Comparison of ENCODE assay signal across 1 cellular context in genomic region chr7:135509839-135510602, GRCh38.
A peak's percentile ranks its signal among the peaks of the same experiment; 100 is the strongest.
TF ChIP-seq lines count a peak whose summit lies in the region.

TSS of gene CNOT4 (minus strand) at chr7:135510102. CDS start at chr7:135438331, 71,771 bp downstream.

TF ChIP-seq in GM12878, 131 proteins besides CTCF, POLR2A, EP300 and RAD21 (continued from another document and continues in another):
- TF ChIP-seq E2F4 (IDR thresholded peaks at IDR 0.05; ENCODE audit: low read depth, low read length): peak; percentile 68
- peak; percentile 84 for TF ChIP-seq CHD2 (IDR thresholded peaks at IDR 0.05; ENCODE audit: borderline replicate concordance, low read depth, low read length)
- TF ChIP-seq JUNB (IDR thresholded peaks at IDR 0.05): no peak
- no peak for TF ChIP-seq IRF5 (IDR thresholded peaks at IDR 0.05; ENCODE audit: borderline replicate concordance)
- no peak for TF ChIP-seq TCF7 (IDR thresholded peaks at IDR 0.05; ENCODE audit: borderline replicate concordance)
- peak; percentile 57; the same call in 1 of the 2 replicates for TF ChIP-seq PAX5 (IDR thresholded peaks at IDR 0.05; ENCODE audit: borderline replicate concordance, low read depth, low read length)
- TF ChIP-seq FOXK2 (IDR thresholded peaks at IDR 0.05): no peak
- TF ChIP-seq TARDBP (IDR thresholded peaks at IDR 0.05; ENCODE audit: borderline replicate concordance): peak; percentile 83; the same call in 1 of the 2 replicates
- peak; percentile 95 for TF ChIP-seq YY1 (IDR thresholded peaks at IDR 0.05; ENCODE audit: low read depth, low read length)
- peak; percentile 94 for TF ChIP-seq IKZF1 (conservative IDR thresholded peaks at IDR 0.05)
- TF ChIP-seq CREM (IDR thresholded peaks at IDR 0.05; ENCODE audit: low read depth): peak; percentile 69; the same call in 1 of the 2 replicates
- no peak for TF ChIP-seq STAT1 (conservative IDR thresholded peaks at IDR 0.05)
- TF ChIP-seq ZBTB11 (CRISPR knock-in tag; IDR thresholded peaks at IDR 0.05): no peak
- TF ChIP-seq SKIL (IDR thresholded peaks at IDR 0.05; ENCODE audit: low read depth, poor library complexity, severe bottlenecking): peak; percentile 33
- no peak for TF ChIP-seq HSF1 (IDR thresholded peaks at IDR 0.05; ENCODE audit: low read depth, low read length)
- TF ChIP-seq BRCA1 (IDR thresholded peaks at IDR 0.05; ENCODE audit: low read depth, low read length): no peak
- TF ChIP-seq CEBPZ (IDR thresholded peaks at IDR 0.05; ENCODE audit: low read depth, low read length): no peak
- TF ChIP-seq DPF2 (IDR thresholded peaks at IDR 0.05): no peak
- no peak for TF ChIP-seq ZBED1 (IDR thresholded peaks at IDR 0.05; ENCODE audit: borderline replicate concordance)
- peak; percentile 46; the same call in 1 of the 2 replicates for TF ChIP-seq SMAD5 (IDR thresholded peaks at IDR 0.05; ENCODE audit: low read depth)
- no peak for TF ChIP-seq HDGF (IDR thresholded peaks at IDR 0.05)
- no peak for TF ChIP-seq FOXM1 (IDR thresholded peaks at IDR 0.05; ENCODE audit: low read depth, low read length)
- peak; percentile 92 to 95 for TF ChIP-seq BHLHE40 (IDR thresholded peaks at IDR 0.05; ENCODE audit: borderline replicate concordance in 1 of 2, low read depth in 2 of 2, low read length in 1 of 2)
- TF ChIP-seq ZNF207 (IDR thresholded peaks at IDR 0.05; ENCODE audit: borderline replicate concordance): no peak
- peak; percentile 93 for TF ChIP-seq HCFC1 (IDR thresholded peaks at IDR 0.05; ENCODE audit: low read length)
- TF ChIP-seq USF2 (IDR thresholded peaks at IDR 0.05; ENCODE audit: borderline replicate concordance, low read depth, low read length): peak; percentile 64; the same call in 1 of the 2 replicates
- TF ChIP-seq CEBPB (IDR thresholded peaks at IDR 0.05; ENCODE audit: borderline replicate concordance in 1 of 2, low read depth in 2 of 2, low read length in 2 of 2): no peak
- TF ChIP-seq PBX3 (IDR thresholded peaks at IDR 0.05; ENCODE audit: insufficient replicate concordance, low read depth, low read length): no peak
- TF ChIP-seq EGR1 (IDR thresholded peaks at IDR 0.05; ENCODE audit: borderline replicate concordance in 1 of 2, low read depth in 2 of 2, low read length in 2 of 2): peak in 1 of 2 experiments; percentile 95; a peak in 2 of 3 replicates
- TF ChIP-seq SMARCA5 (IDR thresholded peaks at IDR 0.05): peak; percentile 66
- TF ChIP-seq MEF2A (IDR thresholded peaks at IDR 0.05; ENCODE audit: insufficient read depth, low read depth, low read length): peak; percentile 53; the same call in 1 of the 2 replicates
- TF ChIP-seq RAD51 (IDR thresholded peaks at IDR 0.05): peak; percentile 88
- no peak for TF ChIP-seq BCL11A (IDR thresholded peaks at IDR 0.05; ENCODE audit: low read depth, low read length)
- TF ChIP-seq YBX1 (IDR thresholded peaks at IDR 0.05): no peak
- TF ChIP-seq ZNF24 (IDR thresholded peaks at IDR 0.05): no peak
- TF ChIP-seq GATAD2B (conservative IDR thresholded peaks at IDR 0.05; ENCODE audit: low read depth): peak; percentile 48; the same call in 1 of the 2 replicates
- peak; percentile 94 for TF ChIP-seq CHD1 (IDR thresholded peaks at IDR 0.05; ENCODE audit: low read depth, low read length)
- TF ChIP-seq POLR2AphosphoS2 (IDR thresholded peaks at IDR 0.05; ENCODE audit: low read depth, low read length): peak; percentile 78; the same call in 1 of the 2 replicates
- peak; percentile 78; the same call in 1 of the 2 replicates for TF ChIP-seq TAF1 (IDR thresholded peaks at IDR 0.05; ENCODE audit: borderline replicate concordance, low read depth, low read length)
- TF ChIP-seq SRF (IDR thresholded peaks at IDR 0.05; ENCODE audit: low read depth in 2 of 2, low read length in 2 of 2): peak in 1 of 2 experiments; percentile 28; a peak in 1 of 4 replicates
- TF ChIP-seq NFYA (IDR thresholded peaks at IDR 0.05; ENCODE audit: borderline replicate concordance, low read depth, low read length): no peak
- TF ChIP-seq IRF3 (IDR thresholded peaks at IDR 0.05): no peak
- no peak for TF ChIP-seq STAT3 (IDR thresholded peaks at IDR 0.05; ENCODE audit: low read depth, low read length)
- TF ChIP-seq WRNIP1 (IDR thresholded peaks at IDR 0.05; ENCODE audit: borderline replicate concordance, low read depth, low read length): 0 out of 2 replicates have a peak, but pooled peaks have one; percentile 72
- TF ChIP-seq ATF3 (IDR thresholded peaks at IDR 0.05; ENCODE audit: borderline replicate concordance, extremely low read depth, low read depth, low read length): peak; percentile 60; the same call in 1 of the 2 replicates
- TF ChIP-seq ZNF384 (IDR thresholded peaks at IDR 0.05; ENCODE audit: borderline replicate concordance, low read depth, low read length): no peak
